In the genomic region with DNA sequence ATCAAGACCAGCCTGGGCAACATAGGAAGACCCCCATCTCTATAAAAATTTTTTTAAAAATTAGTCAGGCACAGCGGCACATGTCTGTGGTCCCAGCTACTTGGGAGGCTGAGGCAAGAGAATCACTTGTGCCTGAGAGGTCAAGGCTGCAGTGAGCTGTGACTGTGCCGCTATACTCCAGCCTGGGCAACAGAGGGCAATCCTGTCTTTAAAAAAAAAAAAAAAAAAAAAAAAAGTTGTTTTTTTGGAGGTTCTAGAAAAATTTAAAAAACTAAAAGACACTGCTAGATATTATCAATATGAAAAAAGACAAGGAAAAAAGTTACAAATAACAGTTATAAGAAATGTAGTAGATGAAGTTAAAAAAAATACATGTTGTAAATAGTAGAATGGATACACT, we compare ENCODE assay signal across 1 cellular context.
TF ChIP-seq lines count a peak whose summit lies in the region.

No MANE protein-coding gene starts in this region.

TF ChIP-seq in GM23338, 12 proteins besides CTCF, POLR2A, EP300 and RAD21:
- TF ChIP-seq, protein P1, sequence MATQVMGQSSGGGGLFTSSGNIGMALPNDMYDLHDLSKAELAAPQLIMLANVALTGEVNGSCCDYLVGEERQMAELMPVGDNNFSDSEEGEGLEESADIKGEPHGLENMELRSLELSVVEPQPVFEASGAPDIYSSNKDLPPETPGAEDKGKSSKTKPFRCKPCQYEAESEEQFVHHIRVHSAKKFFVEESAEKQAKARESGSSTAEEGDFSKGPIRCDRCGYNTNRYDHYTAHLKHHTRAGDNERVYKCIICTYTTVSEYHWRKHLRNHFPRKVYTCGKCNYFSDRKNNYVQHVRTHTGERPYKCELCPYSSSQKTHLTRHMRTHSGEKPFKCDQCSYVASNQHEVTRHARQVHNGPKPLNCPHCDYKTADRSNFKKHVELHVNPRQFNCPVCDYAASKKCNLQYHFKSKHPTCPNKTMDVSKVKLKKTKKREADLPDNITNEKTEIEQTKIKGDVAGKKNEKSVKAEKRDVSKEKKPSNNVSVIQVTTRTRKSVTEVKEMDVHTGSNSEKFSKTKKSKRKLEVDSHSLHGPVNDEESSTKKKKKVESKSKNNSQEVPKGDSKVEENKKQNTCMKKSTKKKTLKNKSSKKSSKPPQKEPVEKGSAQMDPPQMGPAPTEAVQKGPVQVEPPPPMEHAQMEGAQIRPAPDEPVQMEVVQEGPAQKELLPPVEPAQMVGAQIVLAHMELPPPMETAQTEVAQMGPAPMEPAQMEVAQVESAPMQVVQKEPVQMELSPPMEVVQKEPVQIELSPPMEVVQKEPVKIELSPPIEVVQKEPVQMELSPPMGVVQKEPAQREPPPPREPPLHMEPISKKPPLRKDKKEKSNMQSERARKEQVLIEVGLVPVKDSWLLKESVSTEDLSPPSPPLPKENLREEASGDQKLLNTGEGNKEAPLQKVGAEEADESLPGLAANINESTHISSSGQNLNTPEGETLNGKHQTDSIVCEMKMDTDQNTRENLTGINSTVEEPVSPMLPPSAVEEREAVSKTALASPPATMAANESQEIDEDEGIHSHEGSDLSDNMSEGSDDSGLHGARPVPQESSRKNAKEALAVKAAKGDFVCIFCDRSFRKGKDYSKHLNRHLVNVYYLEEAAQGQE (IDR thresholded peaks at IDR 0.05; ENCODE audit: unreplicated experiment) = no peak
- TF ChIP-seq, protein P2, sequence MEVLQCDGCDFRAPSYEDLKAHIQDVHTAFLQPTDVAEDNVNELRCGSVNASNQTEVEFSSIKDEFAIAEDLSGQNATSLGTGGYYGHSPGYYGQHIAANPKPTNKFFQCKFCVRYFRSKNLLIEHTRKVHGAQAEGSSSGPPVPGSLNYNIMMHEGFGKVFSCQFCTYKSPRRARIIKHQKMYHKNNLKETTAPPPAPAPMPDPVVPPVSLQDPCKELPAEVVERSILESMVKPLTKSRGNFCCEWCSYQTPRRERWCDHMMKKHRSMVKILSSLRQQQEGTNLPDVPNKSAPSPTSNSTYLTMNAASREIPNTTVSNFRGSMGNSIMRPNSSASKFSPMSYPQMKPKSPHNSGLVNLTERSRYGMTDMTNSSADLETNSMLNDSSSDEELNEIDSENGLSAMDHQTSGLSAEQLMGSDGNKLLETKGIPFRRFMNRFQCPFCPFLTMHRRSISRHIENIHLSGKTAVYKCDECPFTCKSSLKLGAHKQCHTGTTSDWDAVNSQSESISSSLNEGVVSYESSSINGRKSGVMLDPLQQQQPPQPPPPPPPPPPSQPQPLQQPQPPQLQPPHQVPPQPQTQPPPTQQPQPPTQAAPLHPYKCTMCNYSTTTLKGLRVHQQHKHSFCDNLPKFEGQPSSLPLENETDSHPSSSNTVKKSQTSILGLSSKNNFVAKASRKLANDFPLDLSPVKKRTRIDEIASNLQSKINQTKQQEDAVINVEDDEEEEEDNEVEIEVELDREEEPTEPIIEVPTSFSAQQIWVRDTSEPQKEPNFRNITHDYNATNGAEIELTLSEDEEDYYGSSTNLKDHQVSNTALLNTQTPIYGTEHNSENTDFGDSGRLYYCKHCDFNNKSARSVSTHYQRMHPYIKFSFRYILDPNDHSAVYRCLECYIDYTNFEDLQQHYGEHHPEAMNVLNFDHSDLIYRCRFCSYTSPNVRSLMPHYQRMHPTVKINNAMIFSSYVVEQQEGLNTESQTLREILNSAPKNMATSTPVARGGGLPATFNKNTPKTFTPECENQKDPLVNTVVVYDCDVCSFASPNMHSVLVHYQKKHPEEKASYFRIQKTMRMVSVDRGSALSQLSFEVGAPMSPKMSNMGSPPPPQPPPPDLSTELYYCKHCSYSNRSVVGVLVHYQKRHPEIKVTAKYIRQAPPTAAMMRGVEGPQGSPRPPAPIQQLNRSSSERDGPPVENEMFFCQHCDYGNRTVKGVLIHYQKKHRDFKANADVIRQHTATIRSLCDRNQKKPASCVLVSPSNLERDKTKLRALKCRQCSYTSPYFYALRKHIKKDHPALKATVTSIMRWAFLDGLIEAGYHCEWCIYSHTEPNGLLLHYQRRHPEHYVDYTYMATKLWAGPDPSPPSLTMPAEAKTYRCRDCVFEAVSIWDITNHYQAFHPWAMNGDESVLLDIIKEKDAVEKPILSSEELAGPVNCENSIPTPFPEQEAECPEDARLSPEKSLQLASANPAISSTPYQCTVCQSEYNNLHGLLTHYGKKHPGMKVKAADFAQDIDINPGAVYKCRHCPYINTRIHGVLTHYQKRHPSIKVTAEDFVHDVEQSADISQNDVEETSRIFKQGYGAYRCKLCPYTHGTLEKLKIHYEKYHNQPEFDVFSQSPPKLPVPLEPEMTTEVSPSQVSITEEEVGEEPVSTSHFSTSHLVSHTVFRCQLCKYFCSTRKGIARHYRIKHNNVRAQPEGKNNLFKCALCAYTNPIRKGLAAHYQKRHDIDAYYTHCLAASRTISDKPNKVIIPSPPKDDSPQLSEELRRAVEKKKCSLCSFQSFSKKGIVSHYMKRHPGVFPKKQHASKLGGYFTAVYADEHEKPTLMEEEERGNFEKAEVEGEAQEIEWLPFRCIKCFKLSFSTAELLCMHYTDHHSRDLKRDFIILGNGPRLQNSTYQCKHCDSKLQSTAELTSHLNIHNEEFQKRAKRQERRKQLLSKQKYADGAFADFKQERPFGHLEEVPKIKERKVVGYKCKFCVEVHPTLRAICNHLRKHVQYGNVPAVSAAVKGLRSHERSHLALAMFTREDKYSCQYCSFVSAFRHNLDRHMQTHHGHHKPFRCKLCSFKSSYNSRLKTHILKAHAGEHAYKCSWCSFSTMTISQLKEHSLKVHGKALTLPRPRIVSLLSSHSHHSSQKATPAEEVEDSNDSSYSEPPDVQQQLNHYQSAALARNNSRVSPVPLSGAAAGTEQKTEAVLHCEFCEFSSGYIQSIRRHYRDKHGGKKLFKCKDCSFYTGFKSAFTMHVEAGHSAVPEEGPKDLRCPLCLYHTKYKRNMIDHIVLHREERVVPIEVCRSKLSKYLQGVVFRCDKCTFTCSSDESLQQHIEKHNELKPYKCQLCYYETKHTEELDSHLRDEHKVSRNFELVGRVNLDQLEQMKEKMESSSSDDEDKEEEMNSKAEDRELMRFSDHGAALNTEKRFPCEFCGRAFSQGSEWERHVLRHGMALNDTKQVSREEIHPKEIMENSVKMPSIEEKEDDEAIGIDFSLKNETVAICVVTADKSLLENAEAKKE (CRISPR knock-in tag; IDR thresholded peaks at IDR 0.05) = no peak
- no peak for TF ChIP-seq ZNF114 (CRISPR knock-in tag; IDR thresholded peaks at IDR 0.05)
- TF ChIP-seq NANOG (IDR thresholded peaks at IDR 0.05; ENCODE audit: borderline replicate concordance) = no peak
- TF ChIP-seq EZH2 (IDR thresholded peaks at IDR 0.05; ENCODE audit: low read depth, unreplicated experiment) = no peak
- no peak for TF ChIP-seq POLR2AphosphoS5 (IDR thresholded peaks at IDR 0.05; ENCODE audit: low read depth)
- TF ChIP-seq, protein P3, sequence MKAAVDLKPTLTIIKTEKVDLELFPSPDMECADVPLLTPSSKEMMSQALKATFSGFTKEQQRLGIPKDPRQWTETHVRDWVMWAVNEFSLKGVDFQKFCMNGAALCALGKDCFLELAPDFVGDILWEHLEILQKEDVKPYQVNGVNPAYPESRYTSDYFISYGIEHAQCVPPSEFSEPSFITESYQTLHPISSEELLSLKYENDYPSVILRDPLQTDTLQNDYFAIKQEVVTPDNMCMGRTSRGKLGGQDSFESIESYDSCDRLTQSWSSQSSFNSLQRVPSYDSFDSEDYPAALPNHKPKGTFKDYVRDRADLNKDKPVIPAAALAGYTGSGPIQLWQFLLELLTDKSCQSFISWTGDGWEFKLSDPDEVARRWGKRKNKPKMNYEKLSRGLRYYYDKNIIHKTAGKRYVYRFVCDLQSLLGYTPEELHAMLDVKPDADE (IDR thresholded peaks at IDR 0.05) = no peak
- TF ChIP-seq STAT1 (IDR thresholded peaks at IDR 0.05; ENCODE audit: unreplicated experiment) = no peak
- TF ChIP-seq ZNF331 (CRISPR knock-in tag; IDR thresholded peaks at IDR 0.05; ENCODE audit: low read depth) = no peak
- no peak for TF ChIP-seq CREB1 (CRISPR knock-in tag; IDR thresholded peaks at IDR 0.05; ENCODE audit: low read depth)
- TF ChIP-seq JUNB (IDR thresholded peaks at IDR 0.05; ENCODE audit: unreplicated experiment) = no peak
- no peak for TF ChIP-seq EZH2phosphoT487 (IDR thresholded peaks at IDR 0.05; ENCODE audit: unreplicated experiment)
